In genomic region chr6:132272776-132273175, GRCh38 we compare ENCODE assay signal across 23 cellular contexts.
"Had no signal": no experiment of that assay in that cellular context is flagged by ENCODE, and none has a peak within 500 bp of the region (broad histone marks: within the 10 kb centered on the region; RNA-seq: fewer than 3 reads in every experiment).

No MANE protein-coding gene starts in this region.

- H3K4me3 ChIP-seq: ascending aorta, breast epithelium, cardiac muscle cell, colonic mucosa had no signal

- H3K36me3 ChIP-seq: ascending aorta, breast epithelium, cardiac muscle cell, colonic mucosa had no signal

- H3K27me3 ChIP-seq: ascending aorta, breast epithelium, cardiac muscle cell, colonic mucosa had no signal

- DNase-seq: activated CD4-positive, alpha-beta memory T cell treated with anti-CD3 and anti-CD28 coated beads, Interleukin-2, amount 10 ng/mL, durations not matched to agents 7 days and 5 days; activated CD4-positive, alpha-beta T cell treated with anti-CD3 and anti-CD28 coated beads for 1 hour; activated CD4-positive, alpha-beta T cell treated with anti-CD3 and anti-CD28 coated beads for 4 hours; activated CD4-positive, alpha-beta T cell treated with anti-CD3 and anti-CD28 coated beads, Interleukin-2, amount 10 ng/mL, durations not matched to agents 7 days and 5 days; activated CD4-positive, alpha-beta T cell treated with anti-CD3 and anti-CD28 coated beads, Interleukin-2, amount 50 U/mL, for 4 hours; activated CD8-positive, alpha-beta memory T cell treated with anti-CD3 and anti-CD28 coated beads, Interleukin-2, amount 50 U/mL, for 48 hours; activated gamma-delta T cell; activated naive CD4-positive, alpha-beta T cell; activated naive CD4-positive, alpha-beta T cell treated with anti-CD3 and anti-CD28 coated beads, Interleukin-2, amount 10 ng/mL, durations not matched to agents 7 days and 5 days; activated naive CD8-positive, alpha-beta T cell treated with anti-CD3 and anti-CD28 coated beads, Interleukin-2, amount 10 ng/mL, durations not matched to agents 7 days and 5 days; activated T-cell treated with anti-CD3 and anti-CD28 coated beads for 4 hours; activated T-cell treated with anti-CD3 and anti-CD28 coated beads, Interleukin-2, amount 50 U/mL, for 24 hours; activated T-cell treated with anti-CD3 and anti-CD28 coated beads, Interleukin-2, amount 50 U/mL, for 72 hours; central memory CD4-positive, alpha-beta T cell; cerebellar nuclear complex; colonic mucosa; effector CD8-positive, alpha-beta T cell; foreskin fibroblast; glutamatergic neuron; T-helper 2 cell had no signal
